Comparison of ENCODE assay signal across 28 cellular contexts in the genomic region with DNA sequence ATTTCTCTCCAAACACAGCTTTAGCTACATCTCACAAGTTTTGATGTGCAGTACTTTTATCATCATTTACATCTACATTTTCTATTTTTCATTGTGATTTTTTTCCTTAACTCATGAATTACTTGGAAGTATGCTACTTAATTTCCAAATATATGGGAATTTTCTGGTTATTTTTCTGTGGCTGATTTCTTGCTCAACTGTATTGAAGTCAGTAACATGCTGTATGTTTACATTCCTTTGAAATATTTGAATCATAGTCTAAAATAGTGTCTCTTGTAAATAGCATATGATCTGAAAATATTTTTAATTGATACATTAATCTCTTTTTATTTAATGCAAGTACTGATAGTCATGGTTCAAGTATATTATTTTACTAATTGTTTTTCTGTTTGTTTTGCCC. TPM values are rescaled to one million over a fixed set of nuclear protein-coding genes. Genes with fewer than 3 reads are reported as not detected.
"Had no signal": no experiment of that assay in that cellular context is flagged by ENCODE, and none has a peak within 500 bp of the region (broad histone marks: within the 10 kb centered on the region; RNA-seq: fewer than 3 reads in every experiment).

No MANE protein-coding gene starts in this region.

- H3K9me3 Mint-ChIP-seq: endodermal cell; stimulated activated naive CD8-positive, alpha-beta T cell treated with anti-CD3 and anti-CD28 coated beads, Interleukin-15, Interleukin-2, amounts not matched to agents 100 ng/mL and 50 ng/mL, for 24 hours had no signal

- H3K79me2 ChIP-seq: hepatocyte had no signal

- H3K9me3 ChIP-seq: mucosa of descending colon, neutrophil, psoas muscle, spleen, testis, tibial nerve, upper lobe of right lung, vagina had no signal

- H3K27ac Mint-ChIP-seq: endodermal cell; naive thymus-derived CD8-positive, alpha-beta T cell; stimulated activated memory B cell treated with anti-CD40 and anti-IgM and Interleukin-4, amounts not matched to agents 10 μg/mL and 1 μg/mL and 100 μg/mL, for 72 hours; stimulated activated naive CD8-positive, alpha-beta T cell treated with anti-CD3 and anti-CD28 coated beads, Interleukin-15, Interleukin-2, amounts not matched to agents 100 ng/mL and 50 ng/mL, for 24 hours had no signal

- H3K36me3 Mint-ChIP-seq: stimulated activated memory B cell treated with anti-CD40 and anti-IgM and Interleukin-4, amounts not matched to agents 10 μg/mL and 1 μg/mL and 100 μg/mL, for 72 hours had no signal

- H3K4me3 ChIP-seq: coronary artery, hepatocyte, mucosa of descending colon, psoas muscle, spleen, testis, tibial nerve, upper lobe of right lung, vagina had no signal

- H3K4me1 Mint-ChIP-seq: endodermal cell; naive thymus-derived CD8-positive, alpha-beta T cell; stimulated activated memory B cell treated with anti-CD40 and anti-IgM and Interleukin-4, amounts not matched to agents 10 μg/mL and 1 μg/mL and 100 μg/mL, for 72 hours had no signal

- H2AFZ ChIP-seq: hepatocyte had no signal

- H3K36me3 ChIP-seq: neutrophil, spleen, tibial nerve, upper lobe of right lung, vagina had no signal

- H3K4me1 ChIP-seq: psoas muscle, spleen, testis, tibial nerve, upper lobe of right lung, vagina had no signal

- H3K27me3 ChIP-seq: hepatocyte, neutrophil, testis, tibial nerve, upper lobe of right lung, vagina had no signal

- ATAC-seq: left lobe of liver; mucosa of descending colon; naive thymus-derived CD8-positive, alpha-beta T cell; psoas muscle; sciatic nerve; stimulated activated memory B cell treated with anti-CD40 and anti-IgM and Interleukin-4, amounts not matched to agents 10 μg/mL and 1 μg/mL and 100 μg/mL, for 72 hours; upper lobe of right lung had no signal

- H3K4me3 Mint-ChIP-seq: endodermal cell; naive thymus-derived CD8-positive, alpha-beta T cell; stimulated activated memory B cell treated with anti-CD40 and anti-IgM and Interleukin-4, amounts not matched to agents 10 μg/mL and 1 μg/mL and 100 μg/mL, for 72 hours; stimulated activated naive CD8-positive, alpha-beta T cell treated with anti-CD3 and anti-CD28 coated beads, Interleukin-15, Interleukin-2, amounts not matched to agents 100 ng/mL and 50 ng/mL, for 24 hours had no signal

- H3K27ac ChIP-seq: coronary artery, hepatocyte, neutrophil, psoas muscle, spleen, testis, tibial nerve, upper lobe of right lung, vagina had no signal

- DNase-seq: effector CD4-positive, alpha-beta T cell; endodermal cell; erythroblast; foreskin melanocyte; head of caudate nucleus; islet precursor cell; mucosa of descending colon; naive thymus-derived CD8-positive, alpha-beta T cell; psoas muscle; retina; spleen; stimulated activated CD4-positive, alpha-beta T cell treated with anti-CD3 and anti-CD28 coated beads, Interleukin-15, amount 100 ng/mL, for 24 hours; stimulated activated CD4-positive, alpha-beta T cell treated with anti-CD3 and anti-CD28 coated beads, Interleukin-1b, Interleukin-23, amount 100 ng/mL, for 48 hours; stimulated activated CD4-positive, alpha-beta T cell treated with anti-CD3 and anti-CD28 coated beads, Interleukin-4, amount 100 ng/mL, for 24 hours; testis; upper lobe of right lung had no signal

- H3K4me2 ChIP-seq: hepatocyte had no signal

RNA-seq across cellular contexts. Expression of gene GALNT5, which starts 26.0 kb away (rescaled TPM):
- total RNA-seq: dermis microvascular lymphatic vessel endothelial cell; endothelial cell of umbilical vein; naive thymus-derived CD8-positive, alpha-beta T cell had no signal
- polyA plus RNA-seq: endothelial cell of umbilical vein; naive thymus-derived CD8-positive, alpha-beta T cell; neural cell had no signal
